Comparison of ENCODE assay signal across 10 cellular contexts in the genomic region with DNA sequence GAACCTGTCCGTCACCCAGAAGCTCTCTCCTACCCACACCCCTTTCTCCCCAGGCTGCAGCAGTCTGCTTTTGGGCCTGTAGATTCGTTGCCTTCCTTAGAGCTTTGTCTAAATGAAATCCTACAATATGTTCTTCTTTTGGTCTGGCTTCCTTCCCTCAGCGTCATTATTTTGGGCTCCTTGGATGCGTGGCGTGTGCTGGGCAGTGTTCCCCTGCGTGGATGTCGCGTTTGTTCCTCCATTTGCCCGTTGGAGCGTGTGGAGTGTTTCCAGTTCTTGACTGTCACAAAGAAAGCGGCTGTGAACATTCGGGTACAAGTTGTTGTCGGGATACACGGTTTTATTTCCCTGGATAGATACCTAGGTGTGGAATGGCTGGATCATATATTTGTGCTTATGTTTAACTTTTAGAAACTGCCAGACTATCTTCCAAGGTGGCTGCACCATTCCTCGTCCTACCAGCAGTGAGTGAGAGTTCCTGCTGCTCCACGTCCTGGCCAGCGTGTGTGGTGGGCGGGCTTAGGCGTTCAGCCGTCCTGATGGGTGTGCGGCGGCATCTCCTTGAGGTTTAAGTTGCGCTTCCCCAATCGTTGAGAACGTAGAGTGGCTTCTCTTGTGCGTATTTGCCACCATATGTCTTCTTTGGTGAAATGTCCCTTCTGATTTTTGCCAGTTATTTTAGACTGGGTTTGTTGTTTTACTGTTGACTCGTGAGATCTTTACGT. TPM values are rescaled to one million over a fixed set of nuclear protein-coding genes. Genes with fewer than 3 reads are reported as not detected.
A peak's percentile ranks its signal among the peaks of the same experiment; 100 is the strongest.
DNase-seq lines count a peak whose midpoint lies in the region; ATAC-seq and TF ChIP-seq lines count a peak whose summit lies in the region.
"Had no signal": no experiment of that assay in that cellular context is flagged by ENCODE, and none has a peak within 500 bp of the region (broad histone marks: within the 10 kb centered on the region; RNA-seq: fewer than 3 reads in every experiment).

No MANE protein-coding gene starts in this region.

- H3K27ac ChIP-seq in CD8-positive, alpha-beta memory T cell (ENCODE audit: low read depth, low read length), result no peak overlapping the region
- H3K27ac ChIP-seq in angular gyrus (ENCODE audit: low read depth, low read length), result peak overlapping the region; percentile 37

- H3K4me3 Mint-ChIP-seq in CD8-positive, alpha-beta memory T cell, result peak overlapping the region in 6 of 7 donors; percentile 9 to 68 (median 45)
- no peak overlapping the region for H3K4me3 Mint-ChIP-seq in mesothelial cell of epicardium

- POLR2A ChIA-PET in CD8-positive, alpha-beta memory T cell (lab: Charles Lee), result interaction anchor here (0.6 kb wide), 1 partner anchor 50 kb away, joined by 4 read pairs; no protein-coding TSS in a partner anchor

- no peaks in the 10 kb centered on the region for H3K27me3 ChIP-seq in CD8-positive, alpha-beta memory T cell (ENCODE audit: insufficient read depth, low read length, poor library complexity, severe bottlenecking)

- peaks cover 18% of the 10 kb centered on the region for H3K9me3 ChIP-seq in CD8-positive, alpha-beta memory T cell (ENCODE audit: low read length)

- peak overlapping the region in 4 of 8 donors; percentile 81 to 98 (median 90) for H3K27ac Mint-ChIP-seq in CD8-positive, alpha-beta memory T cell
- peak overlapping the region; percentile 60 for H3K27ac Mint-ChIP-seq in mesothelial cell of epicardium

- ATAC-seq in GM18498 (IDR thresholded peaks at IDR 0.05; ENCODE audit: unreplicated experiment) (no peak), GM18868 (IDR thresholded peaks at IDR 0.05; ENCODE audit: unreplicated experiment) (no peak)

- H3K9me3 Mint-ChIP-seq in CD8-positive, alpha-beta memory T cell, result peaks cover 0 to 5% (median 2%) of the 10 kb centered on the region in 5 donors
- no peaks in the 10 kb centered on the region for H3K9me3 Mint-ChIP-seq in mesothelial cell of epicardium

- H3K4me1 ChIP-seq in CD8-positive, alpha-beta memory T cell (ENCODE audit: insufficient read depth, low read length), result peaks cover 57% of the 10 kb centered on the region

- peaks cover 42 to 64% (median 51%) of the 10 kb centered on the region in 3 donors for H3K4me1 Mint-ChIP-seq in CD8-positive, alpha-beta memory T cell
- peaks cover 21% of the 10 kb centered on the region for H3K4me1 Mint-ChIP-seq in mesothelial cell of epicardium

- no peak overlapping the region for H3K4me3 ChIP-seq in AG10803 (ENCODE audit: low read length)
- H3K4me3 ChIP-seq in CD8-positive, alpha-beta memory T cell (ENCODE audit: low read length), result no peak overlapping the region

- no peaks in the 10 kb centered on the region for H3K36me3 ChIP-seq in CD8-positive, alpha-beta memory T cell (ENCODE audit: insufficient read depth, low read length)

- peaks cover 0 to 3% of the 10 kb centered on the region in 2 donors for H3K27me3 Mint-ChIP-seq in CD8-positive, alpha-beta memory T cell
- H3K27me3 Mint-ChIP-seq in mesothelial cell of epicardium (ENCODE audit: low read depth), result no peaks in the 10 kb centered on the region

- H3K36me3 Mint-ChIP-seq in CD8-positive, alpha-beta memory T cell, result peaks cover 0 to 10% (median 0%) of the 10 kb centered on the region in 3 donors
- peaks cover 5% of the 10 kb centered on the region for H3K36me3 Mint-ChIP-seq in mesothelial cell of epicardium

- TF ChIP-seq CTCF in AG10803 (conservative IDR thresholded peaks at IDR 0.05; ENCODE audit: low read length) (no peak), mesothelial cell of epicardium (IDR thresholded peaks at IDR 0.05; ENCODE audit: unreplicated experiment) (no peak)

- CTCF ChIA-PET in CD8-positive, alpha-beta memory T cell (lab: Charles Lee), result interaction anchor here (1.3 kb wide), 1 partner anchor 30 kb away, joined by 3 read pairs; no protein-coding TSS in a partner anchor

- DNase-seq in AG10803 (ENCODE audit: low read depth), result peak; percentile 34
- no peak for DNase-seq in CD8-positive, alpha-beta memory T cell
- no peak for DNase-seq in mesothelial cell of epicardium (ENCODE audit: low spot score in 2 of 2, unreplicated experiment in 2 of 2)
- no peak for DNase-seq in DMS 273 (lab: John Stamatoyannopoulos, UW; ENCODE audit: unreplicated experiment)
- no peak for DNase-seq in NCI-H1092 treated with DMSO at 0.1 percent for 48 hours (lab: John Stamatoyannopoulos, UW)
- DNase-seq: NCI-H226, RPMI8226 had no signal

RNA-seq across cellular contexts. Expression of gene SKI, which starts 31.7 kb away (rescaled TPM):
- total RNA-seq in CD8-positive, alpha-beta memory T cell, result 10 to 100 TPM; 35.9 to 38.4 TPM
- 0.94 TPM for polyA plus RNA-seq in CD8-positive, alpha-beta memory T cell
- total RNA-seq in mesothelial cell of epicardium, result 105 to 110 TPM (median 105 TPM) in 3 replicates
